ENCODE assay signal across 8 cellular contexts in genomic region chr12:120534703-120535655, GRCh38. TPM values are rescaled to one million over a fixed set of nuclear protein-coding genes. Genes with fewer than 3 reads are reported as not detected.
A peak's percentile ranks its signal among the peaks of the same experiment; 100 is the strongest.
DNase-seq lines count a peak whose midpoint lies in the region; ATAC-seq, FAIRE-seq and TF ChIP-seq lines count a peak whose summit lies in the region.

No MANE protein-coding gene starts in this region.

- no peak for FAIRE-seq in H1 (lab: Jason Lieb, UNC)

- H3K9me3 ChIP-seq in H1 (ENCODE audit: insufficient read depth in 2 of 2, low read depth in 1 of 2, low read length in 1 of 2) = no peaks in the 10 kb centered on the region; a peak in 1 of 4 replicates
- no peaks in the 10 kb centered on the region for H3K9me3 ChIP-seq in mucosa of stomach (ENCODE audit: control insufficient read depth, low read length)
- no peaks in the 10 kb centered on the region for H3K9me3 ChIP-seq in stomach smooth muscle (ENCODE audit: control insufficient read depth in 2 of 2, low read length in 2 of 2)

- H3K4me3 Mint-ChIP-seq in activated CD8-positive, alpha-beta T cell treated with anti-CD3 and anti-CD28 coated beads for 36 hours = peak overlapping the region; percentile 97

- H2BK12ac ChIP-seq in H1 (ENCODE audit: low read depth, low read length) = no peak overlapping the region

- no peak overlapping the region for H3K4ac ChIP-seq in H1 (replicated peaks; ENCODE audit: insufficient read length, low read depth, low read length)

- peak; percentile 36 for ATAC-seq in HG02840 (IDR thresholded peaks at IDR 0.05; ENCODE audit: low FRiP score, unreplicated experiment)
- peak; percentile 70 for ATAC-seq in activated CD8-positive, alpha-beta T cell treated with anti-CD3 and anti-CD28 coated beads for 36 hours

- H2BK15ac ChIP-seq in H1 (ENCODE audit: low read length) = no peak overlapping the region

- H2BK20ac ChIP-seq in H1 (ENCODE audit: low read length) = no peak overlapping the region

- H3K4me3 ChIP-seq in H1 (ENCODE audit: extremely low read depth in 1 of 4, insufficient read depth in 2 of 4, low read depth in 3 of 4, low read length in 4 of 4) (peak overlapping the region; percentile 86 to 99 (median 93)), mucosa of stomach (ENCODE audit: low read length) (peak overlapping the region; percentile 65), stomach smooth muscle (ENCODE audit: low read length in 2 of 2) (peak overlapping the region; percentile 75 to 96)

- H2AFZ ChIP-seq in H1 (ENCODE audit: low read length) = no peak overlapping the region; the same call in 1 of the 2 replicates

- H3K4me1 ChIP-seq in H1 (replicated peaks in 1 of 4; ENCODE audit: control insufficient read depth in 3 of 4, insufficient read depth in 4 of 4, low read length in 3 of 4) (peaks cover 3 to 10% (median 6%) of the 10 kb centered on the region in 4 experiments; a peak in 5 of 7 replicates), mucosa of stomach (ENCODE audit: control insufficient read depth, insufficient read depth, low read length) (peaks cover 30% of the 10 kb centered on the region), stomach smooth muscle (ENCODE audit: control insufficient read depth, insufficient read depth, low read length) (peaks cover 32% of the 10 kb centered on the region)

- peaks cover 22 to 54% of the 10 kb centered on the region in 2 experiments for H3K79me2 ChIP-seq in H1 (ENCODE audit: control insufficient read depth in 1 of 2, insufficient read depth in 2 of 2, low read length in 2 of 2)

- H3K27ac ChIP-seq in H1 (ENCODE audit: low read depth, low read length) (peak overlapping the region; percentile 66; the same call in 1 of the 2 replicates), stomach smooth muscle (ENCODE audit: low read length) (peak overlapping the region; percentile 93)

- no peak overlapping the region for H3K23ac ChIP-seq in H1 (ENCODE audit: insufficient read length)

- peak; percentile 28 to 85 (median 77) for DNase-seq in NCI-H1417 (lab: John Stamatoyannopoulos, UW)
- no peak for DNase-seq in NCI-H1417 treated with DMSO at 0.1 percent for 48 hours (lab: John Stamatoyannopoulos, UW)
- peak; percentile 49 for DNase-seq in NCI-H2227 treated with DMSO at 0.1 percent for 48 hours (lab: John Stamatoyannopoulos, UW)
- DNase-seq in activated CD8-positive, alpha-beta T cell treated with anti-CD3 and anti-CD28 coated beads for 36 hours = peak; percentile 67
- DNase-seq in H1 (ENCODE audit: low read depth in 1 of 2, low spot score in 2 of 2) = peak in 1 of 2 experiments; percentile 78

- peak overlapping the region; percentile 73 to 91 for H3K4me2 ChIP-seq in H1 (ENCODE audit: insufficient read depth in 1 of 2, low read depth in 2 of 2, low read length in 2 of 2)

- CTCF ChIA-PET in activated CD8-positive, alpha-beta T cell treated with anti-CD3 and anti-CD28 coated beads for 36 hours (lab: Charles Lee) = interaction anchor here (0.6 to 1.5 kb wide), 3 partner anchors 9 to 77 kb away, joined by 4 read pairs; no protein-coding TSS in a partner anchor
- CTCF ChIA-PET in H1 (lab: Charles Lee; ENCODE audit: partially characterized antibody) = interaction anchor here (1.2 to 1.4 kb wide), 2 partner anchors 48 to 475 kb away, joined by 3 to 4 read pairs; no protein-coding TSS in a partner anchor

- POLR2A ChIA-PET in activated CD8-positive, alpha-beta T cell treated with anti-CD3 and anti-CD28 coated beads for 36 hours (lab: Charles Lee) = interaction anchor here (0.6 to 1.2 kb wide), 9 partner anchors 27 to 557 kb away, joined by 3 to 5 read pairs (median 4); partner anchors contain the start of genes DYNLL1, POP5, RNU4-1 and SRSF9
- POLR2A ChIA-PET in H1 (lab: Charles Lee; ENCODE audit: partially characterized antibody) = interaction anchor here (0.6 to 7.2 kb wide), 12 partner anchors 12 to 160 kb away, joined by 3 to 78 read pairs (median 4); partner anchors contain the start of genes DYNLL1 and POP5

- H4K5ac ChIP-seq in H1 (ENCODE audit: insufficient read length, low read depth, low read length) = peak overlapping the region; percentile 21

- no peaks in the 10 kb centered on the region for H3K27me3 ChIP-seq in H1 (replicated peaks in 1 of 4; ENCODE audit: control insufficient read depth in 3 of 4, extremely low read depth in 1 of 4, insufficient read depth in 3 of 4, low read length in 3 of 4)
- no peaks in the 10 kb centered on the region for H3K27me3 ChIP-seq in mucosa of stomach (ENCODE audit: control insufficient read depth, insufficient read depth, low read length)
- no peaks in the 10 kb centered on the region for H3K27me3 ChIP-seq in stomach smooth muscle (ENCODE audit: control insufficient read depth in 1 of 2, insufficient read depth in 2 of 2, low read length in 2 of 2)

- TF ChIP-seq RAD21 in H1 (IDR thresholded peaks at IDR 0.05 in 1 of 2, conservative IDR thresholded peaks at IDR 0.05 in 1 of 2; ENCODE audit: low read depth in 2 of 2, low read length in 2 of 2) = no peak; a peak in 1 of 4 replicates

- H2BK120ac ChIP-seq in H1 (replicated peaks; ENCODE audit: low read depth, low read length) = no peak overlapping the region

- no peak overlapping the region for H4K91ac ChIP-seq in H1 (replicated peaks; ENCODE audit: insufficient read length, low read length)

- intact Hi-C loops in activated CD8-positive, alpha-beta T cell treated with anti-CD3 and anti-CD28 coated beads for 36 hours (cut with micrococcal nuclease) = no loop called here

- peaks cover 3% of the 10 kb centered on the region; the same call in 1 of the 2 replicates for H3K23me2 ChIP-seq in H1 (ENCODE audit: low read depth, low read length)

- H3K36me3 ChIP-seq in H1 (ENCODE audit: control insufficient read depth in 2 of 4, insufficient read depth in 4 of 4, low read length in 3 of 4) (peaks cover 0 to 14% (median 2%) of the 10 kb centered on the region in 4 experiments; a peak in 1 of 8 replicates), mucosa of stomach (ENCODE audit: control insufficient read depth, insufficient read depth, low read length) (no peaks in the 10 kb centered on the region), stomach smooth muscle (ENCODE audit: control insufficient read depth in 2 of 2, insufficient read depth in 2 of 2, low read length in 2 of 2) (peaks cover 0 to 3% of the 10 kb centered on the region in 2 donors)

- no peak overlapping the region for H3K18ac ChIP-seq in H1 (ENCODE audit: extremely low read depth, low read length)

- H2AK5ac ChIP-seq in H1 (ENCODE audit: low read depth, low read length) = no peak overlapping the region

- peak overlapping the region; percentile 73 to 93 (median 88) for H3K9ac ChIP-seq in H1 (replicated peaks in 1 of 4; ENCODE audit: extremely low read depth in 1 of 4, low read depth in 3 of 4, low read length in 3 of 4)
- H3K9ac ChIP-seq in mucosa of stomach (ENCODE audit: low read length) = peak overlapping the region; percentile 94
- peak overlapping the region; percentile 88 to 91 for H3K9ac ChIP-seq in stomach smooth muscle (ENCODE audit: low read length in 2 of 2)

- H3K79me1 ChIP-seq in H1 (ENCODE audit: low read depth, low read length) = peaks cover 4% of the 10 kb centered on the region; the same call in 1 of the 2 replicates

- H3K9me3 Mint-ChIP-seq in activated CD8-positive, alpha-beta T cell treated with anti-CD3 and anti-CD28 coated beads for 36 hours = no peaks in the 10 kb centered on the region

- H3K14ac ChIP-seq in H1 (ENCODE audit: insufficient read length) = no peak overlapping the region

- 0 out of 2 replicates have a peak overlapping the region, but pooled peaks have one; percentile 20 for H2BK5ac ChIP-seq in H1 (ENCODE audit: low read depth, low read length)

- peaks cover 45% of the 10 kb centered on the region for H3K4me1 Mint-ChIP-seq in activated CD8-positive, alpha-beta T cell treated with anti-CD3 and anti-CD28 coated beads for 36 hours (ENCODE audit: low read depth)

- TF ChIP-seq EP300 in H1 (IDR thresholded peaks at IDR 0.05; ENCODE audit: borderline replicate concordance in 1 of 2, low read depth in 2 of 2, low read length in 2 of 2) = no peak

- peaks cover 41% of the 10 kb centered on the region for H3K36me3 Mint-ChIP-seq in activated CD8-positive, alpha-beta T cell treated with anti-CD3 and anti-CD28 coated beads for 36 hours (ENCODE audit: low read depth)

- peaks cover 12 to 19% of the 10 kb centered on the region in 2 experiments for H4K20me1 ChIP-seq in H1 (replicated peaks in 1 of 2; ENCODE audit: control insufficient read depth in 1 of 2, insufficient read depth in 2 of 2, low read length in 2 of 2)

- TF ChIP-seq CTCF in activated CD8-positive, alpha-beta T cell treated with anti-CD3 and anti-CD28 coated beads for 36 hours (IDR thresholded peaks at IDR 0.05) = no peak
- TF ChIP-seq CTCF in H1 (IDR thresholded peaks at IDR 0.05; ENCODE audit: control extremely low read depth in 1 of 3, insufficient read depth in 1 of 3, low read depth in 1 of 3, low read length in 3 of 3) = peak in 2 of 3 experiments; percentile 9 to 26; a peak in 3 of 4 replicates

- peak overlapping the region; percentile 96 for H4K8ac ChIP-seq in H1 (ENCODE audit: extremely low read depth, insufficient read depth, low read length)

- peak overlapping the region; percentile 97 for H3K27ac Mint-ChIP-seq in activated CD8-positive, alpha-beta T cell treated with anti-CD3 and anti-CD28 coated beads for 36 hours

- peak overlapping the region; percentile 56 for H3K56ac ChIP-seq in H1 (replicated peaks; ENCODE audit: insufficient read length, low read depth, low read length)

- no peaks in the 10 kb centered on the region for H3K27me3 Mint-ChIP-seq in activated CD8-positive, alpha-beta T cell treated with anti-CD3 and anti-CD28 coated beads for 36 hours

- peak in 1 of 2 experiments; percentile 42; a peak in 1 of 3 replicates for TF ChIP-seq POLR2A in H1 (IDR thresholded peaks at IDR 0.05; ENCODE audit: control extremely low read depth in 1 of 2, low read depth in 2 of 2, low read length in 2 of 2)

- WGBS in H1 (ENCODE audit: extremely low coverage in 1 of 2, insufficient coverage in 1 of 2, insufficient read length in 1 of 2, insufficient replicate concordance in 2 of 2, low coverage in 1 of 2, low lambda C conversion rate in 2 of 2, missing lambda C conversion rate in 1 of 2), 2 experiments = 6% methylated on average over 39 of the region's 52 CpGs; no CpG with 5 or more reads in 1 of the 2 experiments

RNA-seq across cellular contexts. Expression of gene RNF10, which starts 0.8 kb away (rescaled TPM):
- 100 to 1,000 TPM; 155 to 159 TPM for total RNA-seq in activated CD8-positive, alpha-beta T cell treated with anti-CD3 and anti-CD28 coated beads for 36 hours
- total RNA-seq in H1 (2021; fragmentation: NEBNext Ultra II Directional; extraction: Animal tissue kit (Norgen Biotek cat#: 25700)) = 164 and 171 TPM in 2 replicates
- polyA plus RNA-seq in H1 (2011; rRNA removed) = 63.0 and 71.6 TPM in 2 replicates
- 93.4 TPM for polyA plus RNA-seq in H1 (2011; cell fraction: cytosol; rRNA removed)
- 84.3 TPM for polyA plus RNA-seq in H1 (2011; cell fraction: nucleus; rRNA removed)
- 165 to 207 TPM (median 178 TPM) in 4 replicates for polyA plus RNA-seq in H1 (2012, experiment 1 of 2)
- polyA plus RNA-seq in H1 (2012, experiment 2 of 2) = 152 TPM
- 136 TPM for polyA plus RNA-seq in H1 (2013, experiment 1 of 2)
- polyA plus RNA-seq in H1 (2013, experiment 2 of 2) = 135 TPM
- 213 and 284 TPM in 2 replicates for polyA minus RNA-seq in H1 (2011; rRNA and poly(A)+ RNA removed)
- 95.7 TPM for polyA minus RNA-seq in H1 (2011; cell fraction: cytosol; rRNA and poly(A)+ RNA removed)
- polyA minus RNA-seq in H1 (2011; cell fraction: nucleus; rRNA and poly(A)+ RNA removed) = 96.2 TPM

RNA-seq across cellular contexts. Expression of gene COQ5, which starts 6.0 kb away (rescaled TPM):
- total RNA-seq in activated CD8-positive, alpha-beta T cell treated with anti-CD3 and anti-CD28 coated beads for 36 hours = 10 to 100 TPM; 34.4 to 35.5 TPM
- total RNA-seq in H1 (2021; fragmentation: NEBNext Ultra II Directional; extraction: Animal tissue kit (Norgen Biotek cat#: 25700)) = 35.1 and 38.3 TPM in 2 replicates
- polyA plus RNA-seq in H1 (2011; rRNA removed) = 23.5 and 35.8 TPM in 2 replicates
- polyA plus RNA-seq in H1 (2011; cell fraction: cytosol; rRNA removed) = 46.8 TPM
- 14.8 TPM for polyA plus RNA-seq in H1 (2011; cell fraction: nucleus; rRNA removed)
- polyA plus RNA-seq in H1 (2012, experiment 1 of 2) = 38.5 to 54.4 TPM (median 49.0 TPM) in 4 replicates
- 11.6 TPM for polyA plus RNA-seq in H1 (2012, experiment 2 of 2)
- 29.7 TPM for polyA plus RNA-seq in H1 (2013, experiment 1 of 2)
- polyA plus RNA-seq in H1 (2013, experiment 2 of 2) = 30.7 TPM
- polyA minus RNA-seq in H1 (2011; rRNA and poly(A)+ RNA removed) = 22.4 and 27.5 TPM in 2 replicates
- 13.0 TPM for polyA minus RNA-seq in H1 (2011; cell fraction: cytosol; rRNA and poly(A)+ RNA removed)
- 12.6 TPM for polyA minus RNA-seq in H1 (2011; cell fraction: nucleus; rRNA and poly(A)+ RNA removed)

RNA-seq across cellular contexts. Expression of gene DYNLL1, which starts 39.1 kb away (rescaled TPM):
- 100 to 1,000 TPM; 126 to 137 TPM for total RNA-seq in activated CD8-positive, alpha-beta T cell treated with anti-CD3 and anti-CD28 coated beads for 36 hours
- total RNA-seq in H1 (2021; fragmentation: NEBNext Ultra II Directional; extraction: Animal tissue kit (Norgen Biotek cat#: 25700)) = 419 and 423 TPM in 2 replicates
- 314 and 488 TPM in 2 replicates for polyA plus RNA-seq in H1 (2011; rRNA removed)
- polyA plus RNA-seq in H1 (2011; cell fraction: cytosol; rRNA removed) = 519 TPM
- 154 TPM for polyA plus RNA-seq in H1 (2011; cell fraction: nucleus; rRNA removed)
- polyA plus RNA-seq in H1 (2012, experiment 1 of 2) = 457 to 576 TPM (median 535 TPM) in 4 replicates
- polyA plus RNA-seq in H1 (2012, experiment 2 of 2) = 681 TPM
- 402 TPM for polyA plus RNA-seq in H1 (2013, experiment 1 of 2)
- polyA plus RNA-seq in H1 (2013, experiment 2 of 2) = 410 TPM
- polyA minus RNA-seq in H1 (2011; rRNA and poly(A)+ RNA removed) = 117 and 134 TPM in 2 replicates
- 152 TPM for polyA minus RNA-seq in H1 (2011; cell fraction: cytosol; rRNA and poly(A)+ RNA removed)
- 85.4 TPM for polyA minus RNA-seq in H1 (2011; cell fraction: nucleus; rRNA and poly(A)+ RNA removed)

RNA-seq across cellular contexts. Expression of gene POP5, which starts 46.2 kb away (rescaled TPM):
- total RNA-seq in activated CD8-positive, alpha-beta T cell treated with anti-CD3 and anti-CD28 coated beads for 36 hours = 10 to 100 TPM; 44.3 to 51.1 TPM
- total RNA-seq in H1 (2021; fragmentation: NEBNext Ultra II Directional; extraction: Animal tissue kit (Norgen Biotek cat#: 25700)) = 54.7 and 59.7 TPM in 2 replicates
- polyA plus RNA-seq in H1 (2011; rRNA removed) = 105 and 124 TPM in 2 replicates
- 131 TPM for polyA plus RNA-seq in H1 (2011; cell fraction: cytosol; rRNA removed)
- polyA plus RNA-seq in H1 (2011; cell fraction: nucleus; rRNA removed) = 63.8 TPM
- polyA plus RNA-seq in H1 (2012, experiment 1 of 2) = 79.1 to 90.1 TPM (median 84.1 TPM) in 4 replicates
- polyA plus RNA-seq in H1 (2012, experiment 2 of 2) = 34.1 TPM
- polyA plus RNA-seq in H1 (2013, experiment 1 of 2) = 52.6 TPM
- 53.8 TPM for polyA plus RNA-seq in H1 (2013, experiment 2 of 2)
- polyA minus RNA-seq in H1 (2011; rRNA and poly(A)+ RNA removed) = 34.7 and 44.6 TPM in 2 replicates
- polyA minus RNA-seq in H1 (2011; cell fraction: cytosol; rRNA and poly(A)+ RNA removed) = 41.9 TPM
- 43.6 TPM for polyA minus RNA-seq in H1 (2011; cell fraction: nucleus; rRNA and poly(A)+ RNA removed)
